Comparison of ENCODE assay signal across 1 cellular context in the genomic region with DNA sequence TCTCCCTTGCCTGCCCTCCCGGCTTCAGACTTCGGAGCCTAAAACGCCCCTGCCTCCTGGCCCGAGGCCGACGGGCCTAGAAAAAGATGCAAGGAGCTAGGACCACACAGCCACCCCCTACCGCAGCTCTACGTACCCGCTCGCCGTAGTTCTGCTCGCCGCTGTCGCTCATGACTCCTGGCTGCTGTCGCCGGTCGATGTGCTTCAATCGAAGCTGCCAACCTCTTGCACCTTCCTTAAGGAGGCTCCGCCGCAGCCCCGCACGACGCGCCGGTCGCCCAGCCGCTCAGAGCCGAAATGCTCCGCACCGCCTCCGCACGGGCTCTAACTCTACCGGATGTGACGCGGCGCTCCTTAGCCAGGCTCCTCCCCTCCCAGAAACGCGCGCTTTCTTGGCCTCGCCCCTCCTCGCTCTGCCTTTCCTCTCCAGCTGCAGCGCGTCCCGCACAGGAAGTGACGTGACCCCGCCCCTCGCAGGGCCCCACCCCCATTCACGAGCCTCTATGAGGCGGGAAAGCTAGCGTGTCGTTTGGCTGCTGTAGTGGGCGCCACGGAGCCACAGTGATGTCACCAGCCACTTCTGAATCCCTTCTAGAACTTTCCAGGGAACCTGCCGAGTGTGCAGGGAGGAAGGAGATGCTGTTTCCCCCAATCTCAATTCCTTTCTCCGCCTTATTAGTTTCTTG.
A peak's percentile ranks its signal among the peaks of the same experiment; 100 is the strongest.
TF ChIP-seq lines count a peak whose summit lies in the region.

Gene TRA2B, minus strand, starts transcription at position 326 of the 686 bp plus-strand sequence. Its CDS starts 154 bp downstream, at position 172.

TF ChIP-seq in HepG2, 621 proteins besides CTCF, POLR2A, EP300 and RAD21 (continued from another document and continues in another):
- TF ChIP-seq, protein P1, sequence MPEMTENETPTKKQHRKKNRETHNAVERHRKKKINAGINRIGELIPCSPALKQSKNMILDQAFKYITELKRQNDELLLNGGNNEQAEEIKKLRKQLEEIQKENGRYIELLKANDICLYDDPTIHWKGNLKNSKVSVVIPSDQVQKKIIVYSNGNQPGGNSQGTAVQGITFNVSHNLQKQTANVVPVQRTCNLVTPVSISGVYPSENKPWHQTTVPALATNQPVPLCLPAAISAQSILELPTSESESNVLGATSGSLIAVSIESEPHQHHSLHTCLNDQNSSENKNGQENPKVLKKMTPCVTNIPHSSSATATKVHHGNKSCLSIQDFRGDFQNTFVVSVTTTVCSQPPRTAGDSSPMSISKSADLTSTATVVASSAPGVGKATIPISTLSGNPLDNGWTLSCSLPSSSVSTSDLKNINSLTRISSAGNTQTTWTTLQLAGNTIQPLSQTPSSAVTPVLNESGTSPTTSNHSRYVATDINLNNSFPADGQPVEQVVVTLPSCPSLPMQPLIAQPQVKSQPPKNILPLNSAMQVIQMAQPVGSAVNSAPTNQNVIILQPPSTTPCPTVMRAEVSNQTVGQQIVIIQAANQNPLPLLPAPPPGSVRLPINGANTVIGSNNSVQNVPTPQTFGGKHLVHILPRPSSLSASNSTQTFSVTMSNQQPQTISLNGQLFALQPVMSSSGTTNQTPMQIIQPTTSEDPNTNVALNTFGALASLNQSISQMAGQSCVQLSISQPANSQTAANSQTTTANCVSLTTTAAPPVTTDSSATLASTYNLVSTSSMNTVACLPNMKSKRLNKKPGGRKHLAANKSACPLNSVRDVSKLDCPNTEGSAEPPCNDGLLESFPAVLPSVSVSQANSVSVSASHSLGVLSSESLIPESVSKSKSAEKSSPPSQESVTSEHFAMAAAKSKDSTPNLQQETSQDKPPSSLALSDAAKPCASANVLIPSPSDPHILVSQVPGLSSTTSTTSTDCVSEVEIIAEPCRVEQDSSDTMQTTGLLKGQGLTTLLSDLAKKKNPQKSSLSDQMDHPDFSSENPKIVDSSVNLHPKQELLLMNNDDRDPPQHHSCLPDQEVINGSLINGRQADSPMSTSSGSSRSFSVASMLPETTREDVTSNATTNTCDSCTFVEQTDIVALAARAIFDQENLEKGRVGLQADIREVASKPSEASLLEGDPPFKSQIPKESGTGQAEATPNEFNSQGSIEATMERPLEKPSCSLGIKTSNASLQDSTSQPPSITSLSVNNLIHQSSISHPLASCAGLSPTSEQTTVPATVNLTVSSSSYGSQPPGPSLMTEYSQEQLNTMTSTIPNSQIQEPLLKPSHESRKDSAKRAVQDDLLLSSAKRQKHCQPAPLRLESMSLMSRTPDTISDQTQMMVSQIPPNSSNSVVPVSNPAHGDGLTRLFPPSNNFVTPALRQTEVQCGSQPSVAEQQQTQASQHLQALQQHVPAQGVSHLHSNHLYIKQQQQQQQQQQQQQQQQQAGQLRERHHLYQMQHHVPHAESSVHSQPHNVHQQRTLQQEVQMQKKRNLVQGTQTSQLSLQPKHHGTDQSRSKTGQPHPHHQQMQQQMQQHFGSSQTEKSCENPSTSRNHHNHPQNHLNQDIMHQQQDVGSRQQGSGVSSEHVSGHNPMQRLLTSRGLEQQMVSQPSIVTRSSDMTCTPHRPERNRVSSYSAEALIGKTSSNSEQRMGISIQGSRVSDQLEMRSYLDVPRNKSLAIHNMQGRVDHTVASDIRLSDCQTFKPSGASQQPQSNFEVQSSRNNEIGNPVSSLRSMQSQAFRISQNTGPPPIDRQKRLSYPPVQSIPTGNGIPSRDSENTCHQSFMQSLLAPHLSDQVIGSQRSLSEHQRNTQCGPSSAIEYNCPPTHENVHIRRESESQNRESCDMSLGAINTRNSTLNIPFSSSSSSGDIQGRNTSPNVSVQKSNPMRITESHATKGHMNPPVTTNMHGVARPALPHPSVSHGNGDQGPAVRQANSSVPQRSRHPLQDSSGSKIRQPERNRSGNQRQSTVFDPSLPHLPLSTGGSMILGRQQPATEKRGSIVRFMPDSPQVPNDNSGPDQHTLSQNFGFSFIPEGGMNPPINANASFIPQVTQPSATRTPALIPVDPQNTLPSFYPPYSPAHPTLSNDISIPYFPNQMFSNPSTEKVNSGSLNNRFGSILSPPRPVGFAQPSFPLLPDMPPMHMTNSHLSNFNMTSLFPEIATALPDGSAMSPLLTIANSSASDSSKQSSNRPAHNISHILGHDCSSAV (CRISPR knock-in tag; IDR thresholded peaks at IDR 0.05; ENCODE audit: borderline replicate concordance) = 0 out of 2 replicates have a peak, but pooled peaks have one; percentile 80
- TF ChIP-seq HOXA5 (CRISPR knock-in tag; IDR thresholded peaks at IDR 0.05) = peak; percentile 65
- TF ChIP-seq MIER3 (CRISPR knock-in tag; IDR thresholded peaks at IDR 0.05; ENCODE audit: borderline replicate concordance) = peak; percentile 32; the same call in 1 of the 2 replicates
- TF ChIP-seq ZNF766 (CRISPR knock-in tag; IDR thresholded peaks at IDR 0.05; ENCODE audit: borderline replicate concordance) = peak; percentile 96
- peak; percentile 60; the same call in 1 of the 2 replicates for TF ChIP-seq ZSCAN31 (CRISPR knock-in tag; IDR thresholded peaks at IDR 0.05; ENCODE audit: low read depth)
- TF ChIP-seq ZNF292 (CRISPR knock-in tag; IDR thresholded peaks at IDR 0.05; ENCODE audit: borderline replicate concordance, low read depth) = no peak
- TF ChIP-seq CHD4 (IDR thresholded peaks at IDR 0.05; ENCODE audit: borderline replicate concordance, low read length) = no peak
- peak; percentile 82 for TF ChIP-seq RFXAP (CRISPR knock-in tag; IDR thresholded peaks at IDR 0.05; ENCODE audit: borderline replicate concordance)
- no peak for TF ChIP-seq SNRNP70 (IDR thresholded peaks at IDR 0.05; ENCODE audit: low read depth, low read length)
- no peak; the same call in 1 of the 2 replicates for TF ChIP-seq WIZ (CRISPR knock-in tag; IDR thresholded peaks at IDR 0.05)
- 0 out of 2 replicates have a peak, but pooled peaks have one; percentile 41 for TF ChIP-seq ZBTB49 (CRISPR knock-in tag; IDR thresholded peaks at IDR 0.05; ENCODE audit: borderline replicate concordance)
- TF ChIP-seq ZNF251 (CRISPR knock-in tag; IDR thresholded peaks at IDR 0.05) = 0 out of 2 replicates have a peak, but pooled peaks have one; percentile 83
- TF ChIP-seq ZFP82 (CRISPR knock-in tag; IDR thresholded peaks at IDR 0.05; ENCODE audit: borderline replicate concordance) = peak; percentile 87
- TF ChIP-seq LCORL (IDR thresholded peaks at IDR 0.05) = no peak
- TF ChIP-seq LCORL (CRISPR knock-in tag; IDR thresholded peaks at IDR 0.05) = peak; percentile 90
- peak; percentile 49; the same call in 1 of the 2 replicates for TF ChIP-seq ZNF713 (CRISPR knock-in tag; IDR thresholded peaks at IDR 0.05)
- TF ChIP-seq PREB (CRISPR knock-in tag; IDR thresholded peaks at IDR 0.05) = peak; percentile 73; the same call in 1 of the 2 replicates
- no peak for TF ChIP-seq MXD4 (CRISPR knock-in tag; IDR thresholded peaks at IDR 0.05)
- peak; percentile 78; the same call in 1 of the 2 replicates for TF ChIP-seq ZNF276 (CRISPR knock-in tag; IDR thresholded peaks at IDR 0.05; ENCODE audit: low read depth)
- no peak for TF ChIP-seq FOXP1 (IDR thresholded peaks at IDR 0.05)
- TF ChIP-seq FOXP1 (CRISPR knock-in tag; IDR thresholded peaks at IDR 0.05) = no peak; the same call in 1 of the 2 replicates
- TF ChIP-seq NFIB (CRISPR knock-in tag; IDR thresholded peaks at IDR 0.05; ENCODE audit: borderline replicate concordance) = no peak
- TF ChIP-seq ZNF674 (CRISPR knock-in tag; IDR thresholded peaks at IDR 0.05; ENCODE audit: low read depth) = peak; percentile 75; the same call in 1 of the 2 replicates
- peak; percentile 73; the same call in 1 of the 2 replicates for TF ChIP-seq PHF21A (CRISPR knock-in tag; IDR thresholded peaks at IDR 0.05)
- peak; percentile 61; the same call in 1 of the 2 replicates for TF ChIP-seq ZNF317 (CRISPR knock-in tag; IDR thresholded peaks at IDR 0.05)
- TF ChIP-seq REXO4 (CRISPR knock-in tag; IDR thresholded peaks at IDR 0.05; ENCODE audit: borderline replicate concordance) = no peak
- peak; percentile 74; the same call in 1 of the 2 replicates for TF ChIP-seq ZNF616 (CRISPR knock-in tag; IDR thresholded peaks at IDR 0.05; ENCODE audit: low read depth)
- TF ChIP-seq ZNF264 (CRISPR knock-in tag; IDR thresholded peaks at IDR 0.05) = no peak; the same call in 1 of the 2 replicates
- no peak for TF ChIP-seq PITX1 (CRISPR knock-in tag; IDR thresholded peaks at IDR 0.05)
- TF ChIP-seq GATAD1 (CRISPR knock-in tag; IDR thresholded peaks at IDR 0.05) = peak; percentile 79
- TF ChIP-seq, protein P2, sequence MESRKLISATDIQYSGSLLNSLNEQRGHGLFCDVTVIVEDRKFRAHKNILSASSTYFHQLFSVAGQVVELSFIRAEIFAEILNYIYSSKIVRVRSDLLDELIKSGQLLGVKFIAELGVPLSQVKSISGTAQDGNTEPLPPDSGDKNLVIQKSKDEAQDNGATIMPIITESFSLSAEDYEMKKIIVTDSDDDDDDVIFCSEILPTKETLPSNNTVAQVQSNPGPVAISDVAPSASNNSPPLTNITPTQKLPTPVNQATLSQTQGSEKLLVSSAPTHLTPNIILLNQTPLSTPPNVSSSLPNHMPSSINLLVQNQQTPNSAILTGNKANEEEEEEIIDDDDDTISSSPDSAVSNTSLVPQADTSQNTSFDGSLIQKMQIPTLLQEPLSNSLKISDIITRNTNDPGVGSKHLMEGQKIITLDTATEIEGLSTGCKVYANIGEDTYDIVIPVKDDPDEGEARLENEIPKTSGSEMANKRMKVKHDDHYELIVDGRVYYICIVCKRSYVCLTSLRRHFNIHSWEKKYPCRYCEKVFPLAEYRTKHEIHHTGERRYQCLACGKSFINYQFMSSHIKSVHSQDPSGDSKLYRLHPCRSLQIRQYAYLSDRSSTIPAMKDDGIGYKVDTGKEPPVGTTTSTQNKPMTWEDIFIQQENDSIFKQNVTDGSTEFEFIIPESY (CRISPR knock-in tag; IDR thresholded peaks at IDR 0.05) = peak; percentile 43
- peak; percentile 93 for TF ChIP-seq IKZF4 (CRISPR knock-in tag; IDR thresholded peaks at IDR 0.05; ENCODE audit: borderline replicate concordance, low read depth, not compliant biosample characterization)
- TF ChIP-seq HOXA9 (CRISPR knock-in tag; IDR thresholded peaks at IDR 0.05; ENCODE audit: borderline replicate concordance) = 0 out of 2 replicates have a peak, but pooled peaks have one; percentile 22
- 0 out of 2 replicates have a peak, but pooled peaks have one; percentile 57 for TF ChIP-seq ZNF530 (CRISPR knock-in tag; IDR thresholded peaks at IDR 0.05; ENCODE audit: low read depth)
